ENCODE assay signal across 8 cellular contexts in the genomic region with DNA sequence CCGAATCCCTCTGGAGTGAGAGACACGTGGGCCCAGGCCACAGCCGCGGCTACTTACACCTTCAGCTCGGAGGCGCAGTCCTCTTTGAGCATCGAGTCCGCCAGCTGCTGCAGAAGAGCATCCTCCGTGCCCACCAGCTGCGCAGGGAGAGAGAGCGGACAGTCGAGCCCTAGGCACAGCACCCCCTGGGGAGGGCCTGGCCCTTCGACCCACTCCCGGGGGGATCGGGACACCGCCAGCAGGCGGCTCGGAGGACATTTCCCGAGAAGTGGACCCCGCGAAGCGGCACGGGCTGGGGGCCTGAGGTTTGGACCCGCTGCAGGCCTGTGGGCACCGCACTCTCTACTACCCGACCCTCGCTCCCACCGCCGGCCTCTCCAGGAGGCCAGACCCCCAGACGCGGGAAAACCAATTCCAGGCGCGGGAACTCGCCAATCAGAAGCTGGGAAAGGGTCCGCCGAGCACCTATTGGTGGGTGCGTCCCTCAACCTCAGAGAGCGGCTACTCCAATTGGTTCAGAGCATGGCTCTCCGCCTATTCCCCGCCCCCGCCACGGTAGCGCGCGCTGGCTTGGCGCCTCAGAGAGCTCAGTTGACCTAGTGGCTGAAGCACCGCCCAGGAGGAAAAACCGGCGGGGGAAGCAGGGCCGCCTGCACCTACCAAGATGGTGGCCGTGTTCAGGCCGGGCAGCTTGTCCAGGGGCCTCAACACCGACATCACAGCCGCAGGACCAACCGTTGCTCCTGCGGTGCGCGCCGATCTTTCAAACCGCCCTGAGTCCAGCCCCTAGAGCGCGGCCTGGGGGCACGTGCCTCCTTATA. TPM values are rescaled to one million over a fixed set of nuclear protein-coding genes. Genes with fewer than 3 reads are reported as not detected.
DNase-seq lines count a peak whose midpoint lies in the region; ATAC-seq and TF ChIP-seq lines count a peak whose summit lies in the region.

CENPM (minus strand) TSS at position 793 of the 821 bp plus-strand sequence; CDS start at position 717, 76 bp downstream.

- peaks cover 7% of the 10 kb centered on the region for H3K27me3 ChIP-seq in suprapubic skin

- peaks cover 3% of the 10 kb centered on the region for H3K36me3 Mint-ChIP-seq in activated naive CD4-positive, alpha-beta T cell treated with anti-CD3 and anti-CD28 coated beads, Interleukin-2, amount 50 U/mL, for 24 hours

- H3K27ac Mint-ChIP-seq in activated naive CD4-positive, alpha-beta T cell treated with anti-CD3 and anti-CD28 coated beads, Interleukin-2, amount 50 U/mL, for 24 hours: peak within 1 kb of the TSS; percentile 70

- 0% methylated on average over 19 of the region's 63 CpGs for WGBS in suprapubic skin

- no peaks in the 10 kb centered on the region for H3K27me3 Mint-ChIP-seq in activated naive CD4-positive, alpha-beta T cell treated with anti-CD3 and anti-CD28 coated beads, Interleukin-2, amount 50 U/mL, for 24 hours

- ATAC-seq in HG02588 (IDR thresholded peaks at IDR 0.05; ENCODE audit: unreplicated experiment): peak; percentile 80

- no peaks in the 10 kb centered on the region for H3K36me3 ChIP-seq in suprapubic skin

- DNase-seq in GM10266 (ENCODE audit: extremely low spot score) (peak; percentile 84), NCI-H1092 (lab: John Stamatoyannopoulos, UW) (peak; percentile 97), SKM-1 (lab: John Stamatoyannopoulos, UW; ENCODE audit: unreplicated experiment) (peak; percentile 96), glomerular endothelial cell (ENCODE audit: extremely low read depth, low read depth, low spot score) (no peak), nucleus accumbens (lab: John Stamatoyannopoulos, UW) (peak; percentile 63 to 97 (median 92)), suprapubic skin (ENCODE audit: low spot score in 2 of 2) (peak; percentile 94 to 96)

- peak within 1 kb of the TSS; percentile 88 for H3K4me3 Mint-ChIP-seq in activated naive CD4-positive, alpha-beta T cell treated with anti-CD3 and anti-CD28 coated beads, Interleukin-2, amount 50 U/mL, for 24 hours

- no peak for TF ChIP-seq EP300 in suprapubic skin (IDR thresholded peaks at IDR 0.05)

- TF ChIP-seq CTCF in GM10266 (IDR thresholded peaks at IDR 0.05; ENCODE audit: control insufficient read depth, insufficient read depth, low read depth, missing control alignments) (no peak), suprapubic skin (IDR thresholded peaks at IDR 0.05) (no peak)

- H3K4me3 ChIP-seq in suprapubic skin: peak within 1 kb of the TSS; percentile 76

- peaks cover 11% of the 10 kb centered on the region for H3K4me1 ChIP-seq in suprapubic skin

- no peak for TF ChIP-seq POLR2A in suprapubic skin (IDR thresholded peaks at IDR 0.05)

- H3K9me3 ChIP-seq in suprapubic skin: no peaks in the 10 kb centered on the region

- H3K9me3 Mint-ChIP-seq in activated naive CD4-positive, alpha-beta T cell treated with anti-CD3 and anti-CD28 coated beads, Interleukin-2, amount 50 U/mL, for 24 hours: no peaks in the 10 kb centered on the region

- H3K4me1 Mint-ChIP-seq in activated naive CD4-positive, alpha-beta T cell treated with anti-CD3 and anti-CD28 coated beads, Interleukin-2, amount 50 U/mL, for 24 hours: peaks cover 9% of the 10 kb centered on the region

- H3K27ac ChIP-seq in suprapubic skin: no peak within 1 kb of the TSS

RNA-seq across cellular contexts. Expression of gene CENPM, which starts in this region (rescaled TPM):
- total RNA-seq in glomerular endothelial cell (10.2 and 10.4 TPM in 2 replicates), suprapubic skin (10 to 100 TPM in 1 of 4 donors, 1 to 10 TPM in 3; 8.8 to 16.5 (median 9.2) TPM)
